ENCODE assay signal across 8 cellular contexts in the genomic region with DNA sequence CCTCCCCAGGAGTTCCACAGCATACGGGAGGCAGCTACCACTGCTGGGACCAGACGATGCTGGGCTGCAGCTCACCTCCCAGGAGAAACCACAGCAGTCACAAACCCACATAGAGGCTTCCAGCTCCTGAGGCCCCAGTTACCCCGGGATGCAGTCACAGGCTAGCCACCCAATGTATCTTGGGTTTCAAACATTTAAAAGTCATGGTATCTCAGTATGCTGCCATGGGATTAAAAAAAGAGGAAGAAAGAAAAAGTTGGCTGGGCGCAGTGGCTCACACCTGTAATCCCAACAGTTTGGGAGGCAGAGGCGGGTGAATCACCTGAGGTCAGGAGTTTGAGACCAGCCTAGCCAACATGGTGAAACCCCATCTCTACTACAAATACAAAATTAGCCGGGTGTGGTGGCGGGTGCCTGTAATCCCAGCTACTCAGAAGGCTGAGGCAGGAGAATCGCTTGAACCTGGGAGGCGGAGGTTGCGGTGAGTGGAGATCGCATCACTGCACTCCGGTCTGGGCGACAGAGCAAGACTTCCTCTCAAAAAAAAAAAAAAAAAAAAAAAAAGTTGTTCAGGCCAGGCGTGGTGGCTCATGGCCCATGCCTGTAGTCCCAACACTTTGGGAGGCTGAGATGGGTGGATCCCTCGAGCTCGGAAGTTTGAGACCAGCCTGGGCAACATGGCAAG. TPM values are rescaled to one million over a fixed set of nuclear protein-coding genes. Genes with fewer than 3 reads are reported as not detected.
DNase-seq lines count a peak whose midpoint lies in the region; ATAC-seq and TF ChIP-seq lines count a peak whose summit lies in the region.
"Not testable (repeated sequence)": the region's sequence is repeated elsewhere in the genome, so short reads cannot be mapped to it uniquely, and the experiment has no call there.
"Had no signal": no experiment of that assay in that cellular context is flagged by ENCODE, and none has a peak within 500 bp of the region (broad histone marks: within the 10 kb centered on the region; RNA-seq: fewer than 3 reads in every experiment).

No MANE protein-coding gene starts in this region.

- ATAC-seq in HG03460 (IDR thresholded peaks at IDR 0.05; ENCODE audit: unreplicated experiment): peak; percentile 35
- not testable (repeated sequence) for ATAC-seq in activated T-cell treated with anti-CD3 and anti-CD28 coated beads, Interleukin-2, amount 50 U/mL, for 72 hours (replicated peaks in 1 of 2); naive thymus-derived CD4-positive, alpha-beta T cell; stimulated activated effector memory CD8-positive, alpha-beta T cell treated with anti-CD3 and anti-CD28 coated beads, Interleukin-12 subunit alpha, Interleukin-12 subunit beta, amount 100 ng/mL, for 72 hours

- H3K4me3 Mint-ChIP-seq in activated T-cell treated with anti-CD3 and anti-CD28 coated beads, Interleukin-2, amount 50 U/mL, for 72 hours: peak overlapping the region; percentile 40 to 69
- H3K4me3 Mint-ChIP-seq in naive thymus-derived CD4-positive, alpha-beta T cell: peak overlapping the region in 7 of 10 donors; percentile 21 to 77 (median 38)
- peak overlapping the region; percentile 52 for H3K4me3 Mint-ChIP-seq in stimulated activated effector memory CD8-positive, alpha-beta T cell treated with anti-CD3 and anti-CD28 coated beads, Interleukin-12 subunit alpha, Interleukin-12 subunit beta, amount 100 ng/mL, for 72 hours

- H3K9ac ChIP-seq in colonic mucosa (ENCODE audit: low read depth in 2 of 2, low read length in 2 of 2): peak overlapping the region; percentile 30 to 71

- H3K79me2 ChIP-seq in DOHH2 (ENCODE audit: control insufficient read depth, low read length): not testable (repeated sequence)

- TF ChIP-seq CTCF in DOHH2 (IDR thresholded peaks at IDR 0.05; ENCODE audit: low read depth, low read length, poor library complexity, severe bottlenecking); colonic mucosa (IDR thresholded peaks at IDR 0.05): not testable (repeated sequence)

- H3K4me1 Mint-ChIP-seq in activated T-cell treated with anti-CD3 and anti-CD28 coated beads, Interleukin-2, amount 50 U/mL, for 72 hours (ENCODE audit: low read depth); naive thymus-derived CD4-positive, alpha-beta T cell; stimulated activated effector memory CD8-positive, alpha-beta T cell treated with anti-CD3 and anti-CD28 coated beads, Interleukin-12 subunit alpha, Interleukin-12 subunit beta, amount 100 ng/mL, for 72 hours: not testable (repeated sequence)

- not testable (repeated sequence) for H3K36me3 Mint-ChIP-seq in activated T-cell treated with anti-CD3 and anti-CD28 coated beads, Interleukin-2, amount 50 U/mL, for 72 hours (ENCODE audit: insufficient read depth in 2 of 2); naive thymus-derived CD4-positive, alpha-beta T cell; stimulated activated effector memory CD8-positive, alpha-beta T cell treated with anti-CD3 and anti-CD28 coated beads, Interleukin-12 subunit alpha, Interleukin-12 subunit beta, amount 100 ng/mL, for 72 hours

- not testable (repeated sequence) for H3K27ac ChIP-seq in DOHH2 (ENCODE audit: low read depth, low read length); colonic mucosa; naive thymus-derived CD4-positive, alpha-beta T cell (ENCODE audit: low read depth, low read length)

- H3K27me3 Mint-ChIP-seq in activated T-cell treated with anti-CD3 and anti-CD28 coated beads, Interleukin-2, amount 50 U/mL, for 72 hours (ENCODE audit: low read depth): peaks cover 27% of the 10 kb centered on the region
- peaks cover 4 to 46% (median 7%) of the 10 kb centered on the region in 5 donors for H3K27me3 Mint-ChIP-seq in naive thymus-derived CD4-positive, alpha-beta T cell

- H3K27ac Mint-ChIP-seq in activated T-cell treated with anti-CD3 and anti-CD28 coated beads, Interleukin-2, amount 50 U/mL, for 72 hours; naive thymus-derived CD4-positive, alpha-beta T cell; stimulated activated effector memory CD8-positive, alpha-beta T cell treated with anti-CD3 and anti-CD28 coated beads, Interleukin-12 subunit alpha, Interleukin-12 subunit beta, amount 100 ng/mL, for 72 hours: not testable (repeated sequence)

- CTCF ChIA-PET in naive thymus-derived CD4-positive, alpha-beta T cell (lab: Charles Lee): interaction anchor here (1.1 to 1.3 kb wide), 2 partner anchors 11 to 35 kb away, joined by 3 to 4 read pairs; no protein-coding TSS in a partner anchor

- peak; percentile 30 for DNase-seq in RPMI8226
- DNase-seq in activated T-cell treated with anti-CD3 and anti-CD28 coated beads, Interleukin-2, amount 50 U/mL, for 72 hours; colonic mucosa; naive thymus-derived CD4-positive, alpha-beta T cell; stimulated activated effector memory CD8-positive, alpha-beta T cell treated with anti-CD3 and anti-CD28 coated beads, Interleukin-12 subunit alpha, Interleukin-12 subunit beta, amount 100 ng/mL, for 72 hours (ENCODE audit: low spot score in 2 of 2): not testable (repeated sequence)

- H3K27me3 ChIP-seq in DOHH2 (ENCODE audit: control insufficient read depth, low read length): peaks cover 26% of the 10 kb centered on the region
- H3K27me3 ChIP-seq in colonic mucosa: peaks cover 14% of the 10 kb centered on the region
- H3K27me3 ChIP-seq in naive thymus-derived CD4-positive, alpha-beta T cell (ENCODE audit: control insufficient read depth in 2 of 2, insufficient read depth in 2 of 2, low read length in 2 of 2): not testable (repeated sequence)

- POLR2A ChIA-PET in naive thymus-derived CD4-positive, alpha-beta T cell (lab: Charles Lee): not testable (repeated sequence)

- not testable (repeated sequence) for H3K36me3 ChIP-seq in DOHH2 (ENCODE audit: control insufficient read depth, low read length); colonic mucosa; naive thymus-derived CD4-positive, alpha-beta T cell (ENCODE audit: control insufficient read depth in 2 of 3, insufficient read depth in 3 of 3, low read length in 3 of 3)

- H3F3A ChIP-seq in DOHH2 (ENCODE audit: control insufficient read depth, insufficient read depth): not testable (repeated sequence)

- H4K20me1 ChIP-seq in DOHH2 (ENCODE audit: control insufficient read depth, insufficient read depth, low read depth, low read length): not testable (repeated sequence)

- intact Hi-C loops in colonic mucosa (cut with DNase I): not testable (repeated sequence)
- intact Hi-C loops in naive thymus-derived CD4-positive, alpha-beta T cell (cut with micrococcal nuclease): loop anchor here (2.0 kb wide), 1 partner anchor 35 kb away; no protein-coding TSS in a partner anchor

- not testable (repeated sequence) for H3K9me2 ChIP-seq in DOHH2 (replicated peaks; ENCODE audit: control insufficient read depth, low read length)

- H3K9me3 Mint-ChIP-seq in activated T-cell treated with anti-CD3 and anti-CD28 coated beads, Interleukin-2, amount 50 U/mL, for 72 hours; naive thymus-derived CD4-positive, alpha-beta T cell; stimulated activated effector memory CD8-positive, alpha-beta T cell treated with anti-CD3 and anti-CD28 coated beads, Interleukin-12 subunit alpha, Interleukin-12 subunit beta, amount 100 ng/mL, for 72 hours: not testable (repeated sequence)

- H3K4me2 ChIP-seq in DOHH2 (ENCODE audit: low read length): peak overlapping the region; percentile 46

- peaks cover 29% of the 10 kb centered on the region for H3K4me1 ChIP-seq in DOHH2 (ENCODE audit: control insufficient read depth, low read length)
- not testable (repeated sequence) for H3K4me1 ChIP-seq in colonic mucosa; naive thymus-derived CD4-positive, alpha-beta T cell (ENCODE audit: control insufficient read depth in 2 of 2, insufficient read depth in 2 of 2, low read length in 2 of 2)

- peaks cover 14% of the 10 kb centered on the region for H3K9me3 ChIP-seq in DOHH2 (ENCODE audit: control insufficient read depth, insufficient read depth, low read length)
- not testable (repeated sequence) for H3K9me3 ChIP-seq in colonic mucosa
- H3K9me3 ChIP-seq in naive thymus-derived CD4-positive, alpha-beta T cell (ENCODE audit: control insufficient read depth in 2 of 3, low read length in 3 of 3): peaks cover 0 to 10% (median 0%) of the 10 kb centered on the region in 3 experiments

- H3K4me3 ChIP-seq in DOHH2 (ENCODE audit: low read length): 0 out of 2 replicates have a peak overlapping the region, but pooled peaks have one; percentile 26
- H3K4me3 ChIP-seq in colonic mucosa; naive thymus-derived CD4-positive, alpha-beta T cell (ENCODE audit: low read length): not testable (repeated sequence)

RNA-seq across cellular contexts. Expression of a gene that starts 1.8 kb away (rescaled TPM):
- 1 to 10 TPM; 1.8 to 4.2 TPM for total RNA-seq in activated T-cell treated with anti-CD3 and anti-CD28 coated beads, Interleukin-2, amount 50 U/mL, for 72 hours
- total RNA-seq in colonic mucosa: 10 to 100 TPM; 37.0 to 54.3 TPM
- 1 to 10 TPM in 1 of 5 experiments, under 1 TPM in 3, not detected in 1; 0.19 to 1.0 (median 0.32) TPM for total RNA-seq in naive thymus-derived CD4-positive, alpha-beta T cell
- 1 to 10 TPM in 1 of 2 donors, under 1 TPM in 1; 0.51 to 1.0 TPM for polyA plus RNA-seq in naive thymus-derived CD4-positive, alpha-beta T cell
- total RNA-seq: Right ventricle myocardium inferior had no signal

Comparison
In these comparisons a context has a peak if more than half of its experiments do, and no peak if none do; other contexts are left out.
1. RNA of a gene that starts 1.8 kb away (total RNA-seq): 37.0 to 54.3 TPM in colonic mucosa; 1.8 to 4.2 TPM in activated T-cell treated with anti-CD3 and anti-CD28 coated beads, Interleukin-2, amount 50 U/mL, for 72 hours and 0.19 to 1.0 TPM in naive thymus-derived CD4-positive, alpha-beta T cell; every median in the first group is over 4 times any median in the second.
2. Peak in every context shown above with its lines, with median percentiles within 50 percentile points of each other: H3K4me3 Mint-ChIP-seq.